1 cellular context compared by ENCODE assay signal in genomic region chr3:62601238-62601856, GRCh38.
TF ChIP-seq lines count a peak whose summit lies in the region.

No MANE protein-coding gene starts in this region.

TF ChIP-seq in HepG2, 621 proteins besides CTCF, POLR2A, EP300 and RAD21 (continued from another document):
- TF ChIP-seq MAFK (conservative IDR thresholded peaks at IDR 0.05 in 1 of 2, IDR thresholded peaks at IDR 0.05 in 1 of 2; ENCODE audit: low read length in 2 of 2) (peak; percentile 57 to 76), MAFF (IDR thresholded peaks at IDR 0.05; ENCODE audit: low read depth, low read length) (peak; percentile 66; the same call in 1 of the 2 replicates)
